Comparison of ENCODE assay signal across 8 cellular contexts in the genomic region with DNA sequence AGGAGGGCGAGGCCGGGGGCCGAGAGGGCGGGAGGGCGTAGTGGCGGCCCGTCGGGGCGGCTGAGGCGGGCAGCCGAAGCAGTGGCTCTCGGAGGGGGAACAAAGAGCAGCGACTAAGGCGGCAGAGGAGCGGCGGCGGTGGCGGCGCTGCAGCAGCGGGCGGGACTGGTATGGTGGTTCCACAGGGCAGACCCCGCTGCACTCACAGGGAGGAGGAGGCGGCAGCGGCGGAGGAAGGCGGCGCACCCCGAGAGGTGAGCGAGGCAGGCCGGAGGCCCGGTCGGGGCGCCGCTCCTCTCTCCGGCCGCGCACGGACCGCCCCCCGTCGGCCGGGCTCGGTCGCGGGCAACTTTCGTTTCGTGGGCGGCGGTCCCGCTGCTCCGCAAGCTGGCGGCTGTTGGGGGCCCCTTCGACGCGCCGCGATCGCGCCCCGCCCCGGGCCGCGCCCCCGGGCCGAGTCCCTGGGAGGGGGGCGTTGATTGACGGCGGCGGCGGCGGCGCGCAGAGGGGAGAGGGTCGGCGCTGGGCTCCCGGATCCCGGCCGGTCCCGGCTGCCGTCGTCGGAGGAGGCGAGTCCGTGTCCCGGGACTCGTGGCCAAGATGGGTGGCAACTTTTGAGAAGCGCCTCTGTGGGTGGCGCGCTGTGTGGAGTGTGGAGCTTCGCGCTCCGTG. TPM values are rescaled to one million over a fixed set of nuclear protein-coding genes. Genes with fewer than 3 reads are reported as not detected.
DNase-seq lines count a peak whose midpoint lies in the region; ATAC-seq and TF ChIP-seq lines count a peak whose summit lies in the region.

No MANE protein-coding gene starts in this region.

- POLR2A ChIA-PET in Panc1 (lab: Charles Lee), result no interaction called here

- peak; percentile 42 for ATAC-seq in HG02840 (IDR thresholded peaks at IDR 0.05; ENCODE audit: low FRiP score, unreplicated experiment)
- peak; percentile 61 for ATAC-seq in Panc1
- peak; percentile 45 for ATAC-seq in left ventricle myocardium superior

- peak overlapping the region; percentile 97 for H3K27ac Mint-ChIP-seq in progenitor cell of endocrine pancreas

- no peaks in the 10 kb centered on the region for H3K27me3 Mint-ChIP-seq in progenitor cell of endocrine pancreas

- in situ Hi-C loops in Panc1 (cut with HindIII; ENCODE audit: low pct_unique_long_range_greater_than_20kb, low sequenced_read_pairs), result no loop called here

- intact Hi-C loops in Panc1 (cut with micrococcal nuclease; ENCODE audit: unreplicated experiment) (no loop called here), left ventricle myocardium superior (cut with micrococcal nuclease) (no loop called here), vagina (cut with DNase I) (no loop called here)

- no peaks in the 10 kb centered on the region for H3K9me3 Mint-ChIP-seq in progenitor cell of endocrine pancreas (ENCODE audit: low read depth)

- H3K27me3 ChIP-seq in Panc1 (ENCODE audit: control insufficient read depth, insufficient read depth, low read length) (no peaks in the 10 kb centered on the region), vagina (no peaks in the 10 kb centered on the region)

- H3K4me1 Mint-ChIP-seq in progenitor cell of endocrine pancreas (ENCODE audit: low read depth), result peaks cover 19% of the 10 kb centered on the region

- H3K36me3 ChIP-seq in Panc1 (ENCODE audit: control insufficient read depth, insufficient read depth, low read length) (no peaks in the 10 kb centered on the region; the same call in 1 of the 2 replicates), vagina (no peaks in the 10 kb centered on the region)

- H3K9me3 ChIP-seq in Panc1 (ENCODE audit: control insufficient read depth, insufficient read depth, low read depth, low read length), result no peaks in the 10 kb centered on the region
- no peaks in the 10 kb centered on the region for H3K9me3 ChIP-seq in vagina

- DNase-seq in NCI-H82 (lab: John Stamatoyannopoulos, UW) (peak; percentile 39), NCI-H82 treated with DMSO at 0.1 percent for 48 hours (lab: John Stamatoyannopoulos, UW; ENCODE audit: unreplicated experiment) (no peak), Panc1 (ENCODE audit: low read depth, low spot score) (no peak), left ventricle myocardium superior (peak; percentile 68), progenitor cell of endocrine pancreas (ENCODE audit: low spot score, unreplicated experiment) (peak; percentile 43), vagina (ENCODE audit: extremely low spot score in 2 of 2) (no peak)
- peak; percentile 24 for DNase-seq in activated naive CD8-positive, alpha-beta T cell treated with anti-CD3 and anti-CD28 coated beads, Interleukin-2, amount 50 U/mL, for 16 hours (ENCODE audit: low read depth, low spot score)

- H3K4me3 ChIP-seq in Panc1 (ENCODE audit: low read depth in 2 of 2, low read length in 2 of 2) (peak overlapping the region; percentile 69 to 90), vagina (peak overlapping the region; percentile 95 to 99)

- no TSS peak for BruUV-seq in Panc1 (replicated peaks; lab: Mats Ljungman, UMichigan)

- H3K4me1 ChIP-seq in Panc1 (ENCODE audit: control insufficient read depth, insufficient read depth, low read length) (peaks cover 14% of the 10 kb centered on the region), vagina (peaks cover 49% of the 10 kb centered on the region)

- no peak for TF ChIP-seq POLR2A in vagina (IDR thresholded peaks at IDR 0.05)

- CTCF ChIA-PET in Panc1 (lab: Charles Lee), result no interaction called here

- peak overlapping the region; percentile 80 for H3K4me3 Mint-ChIP-seq in progenitor cell of endocrine pancreas (ENCODE audit: low read depth)

- TF ChIP-seq CTCF in Panc1 (IDR thresholded peaks at IDR 0.05) (no peak; the same call in 1 of the 2 replicates), progenitor cell of endocrine pancreas (IDR thresholded peaks at IDR 0.05; ENCODE audit: unreplicated experiment) (peak; percentile 19), vagina (IDR thresholded peaks at IDR 0.05) (peak in 1 of 3 experiments; percentile 6)

- peak overlapping the region; percentile 82 for H3K27ac ChIP-seq in Panc1 (ENCODE audit: low read length)
- peak overlapping the region; percentile 94 for H3K27ac ChIP-seq in vagina

- H3K36me3 Mint-ChIP-seq in progenitor cell of endocrine pancreas (ENCODE audit: insufficient read depth), result peaks cover 9% of the 10 kb centered on the region

RNA-seq across cellular contexts. Expression of gene CNOT6, which starts 0.5 kb away (rescaled TPM):
- total RNA-seq in Panc1 (2021; ENCODE audit: unreplicated experiment) (32.8 TPM), left ventricle myocardium superior (14.6 TPM), progenitor cell of endocrine pancreas (68.3 and 70.4 TPM in 2 replicates), vagina (21.4 TPM)
- 34.0 TPM for polyA plus RNA-seq in Panc1 (2012; ENCODE audit: insufficient read length)

Comparison
In these comparisons a context has a peak if more than half of its experiments do, and no peak if none do; other contexts are left out.
1. DNase-seq: peak in NCI-H82 (single experiment), activated naive CD8-positive, alpha-beta T cell treated with anti-CD3 and anti-CD28 coated beads, Interleukin-2, amount 50 U/mL, for 16 hours (single experiment), left ventricle myocardium superior (single experiment) and progenitor cell of endocrine pancreas (single experiment); none in NCI-H82 treated with DMSO at 0.1 percent for 48 hours (single experiment), Panc1 (single experiment) and vagina (0 of 2).
2. Peak in every context shown above with its lines, with median percentiles within 50 percentile points of each other: ATAC-seq.